In genomic region chr7:100040575-100040974, GRCh38 we compare ENCODE assay signal across 16 cellular contexts.
"Had no signal": no experiment of that assay in that cellular context is flagged by ENCODE, and none has a peak within 500 bp of the region (broad histone marks: within the 10 kb centered on the region; RNA-seq: fewer than 3 reads in every experiment).

No MANE protein-coding gene starts in this region.

- H3K4me3 ChIP-seq: esophagus squamous epithelium, testis had no signal

- H3K4me1 Mint-ChIP-seq: brain, neural crest cell had no signal

- H3K27me3 ChIP-seq: esophagus squamous epithelium, testis had no signal

- DNase-seq: activated naive CD4-positive, alpha-beta T cell; activated T-cell treated with anti-CD3 and anti-CD28 coated beads, Interleukin-2, amount 50 U/mL, for 48 hours; amniotic stem cell; cerebellar nuclear complex; dermis blood vessel endothelial cell; esophagus squamous epithelium; foreskin fibroblast; stimulated activated CD4-positive, alpha-beta T cell treated with anti-CD3 and anti-CD28 coated beads, Interleukin-12 subunit alpha, Interleukin-12 subunit beta, amount 100 ng/mL, for 4 hours; stimulated activated CD4-positive, alpha-beta T cell treated with anti-CD3 and anti-CD28 coated beads, Interleukin-2, amount 100 ng/mL, for 48 hours; stimulated activated naive CD8-positive, alpha-beta T cell treated with anti-CD3 and anti-CD28 coated beads, Interleukin-15, Interleukin-2, amounts not matched to agents 100 U/mL and 50 U/mL, for 24 hours; testis had no signal

- ATAC-seq: activated CD4-positive, CD25-positive, alpha-beta regulatory T cell treated with anti-CD3 and anti-CD28 coated beads, Interleukin-2, amount 50 U/mL, for 24 hours; SK-N-SH treated with all-trans-retinoic acid at 6 μM for 48 hours; stimulated activated naive CD8-positive, alpha-beta T cell treated with anti-CD3 and anti-CD28 coated beads, Interleukin-15, Interleukin-2, amounts not matched to agents 100 U/mL and 50 U/mL, for 24 hours had no signal

- H3K9me3 ChIP-seq: esophagus squamous epithelium, testis had no signal

- H3K27ac ChIP-seq: esophagus squamous epithelium, testis had no signal

- H3K27me3 Mint-ChIP-seq: brain, memory B cell had no signal

- H3K4me3 Mint-ChIP-seq: memory B cell, neural crest cell had no signal

- H3K27ac Mint-ChIP-seq: memory B cell had no signal

- H3K9me3 Mint-ChIP-seq: brain, memory B cell, neural crest cell had no signal
